11 cellular contexts compared by ENCODE assay signal in the genomic region with DNA sequence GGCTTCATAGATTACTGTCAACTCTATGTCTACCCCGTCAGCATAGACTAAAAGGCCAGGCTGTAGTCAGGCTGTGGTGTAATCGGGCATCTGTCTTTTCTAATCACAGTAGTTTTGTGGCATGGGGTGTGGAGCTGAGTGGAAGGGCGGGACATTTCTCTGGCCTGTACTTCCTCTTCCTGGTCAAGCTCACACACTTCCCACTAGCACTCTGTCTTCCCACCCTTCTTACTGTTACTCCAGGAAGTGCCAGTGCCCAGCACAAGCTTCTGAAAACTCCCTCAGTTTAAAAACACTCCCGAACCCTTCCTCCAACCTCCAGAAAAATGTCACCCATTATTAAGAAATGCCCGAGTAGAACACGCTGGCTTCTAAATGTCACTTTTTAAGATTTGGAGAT.
"Had no signal": no experiment of that assay in that cellular context is flagged by ENCODE, and none has a peak within 500 bp of the region (broad histone marks: within the 10 kb centered on the region; RNA-seq: fewer than 3 reads in every experiment).

No MANE protein-coding gene starts in this region.

- ATAC-seq: activated naive CD8-positive, alpha-beta T cell treated with anti-CD3 and anti-CD28 coated beads, Interleukin-2, amount 50 U/mL, for 24 hours; left ventricle myocardium superior had no signal

- H3K4me3 ChIP-seq: ascending aorta, ovary had no signal

- H3K36me3 ChIP-seq: ascending aorta, ovary had no signal

- H3K4me1 ChIP-seq: ascending aorta had no signal

- H3K4me3 Mint-ChIP-seq: activated naive CD8-positive, alpha-beta T cell treated with anti-CD3 and anti-CD28 coated beads, Interleukin-2, amount 50 U/mL, for 24 hours; neural crest cell; stimulated activated naive CD8-positive, alpha-beta T cell treated with anti-CD3 and anti-CD28 coated beads, Interleukin-15, Interleukin-2, amounts not matched to agents 100 ng/mL and 50 ng/mL, for 24 hours had no signal

- H3K9me3 ChIP-seq: ascending aorta, ovary had no signal

- H3K27ac ChIP-seq: ascending aorta, ovary had no signal

- DNase-seq: activated CD4-positive, alpha-beta T cell treated with anti-CD3 and anti-CD28 coated beads for 4 hours; activated naive CD4-positive, alpha-beta T cell treated with Interleukin-2 at 50 U/mL for 16 hours; activated naive CD8-positive, alpha-beta T cell treated with anti-CD3 and anti-CD28 coated beads, Interleukin-2, amount 50 U/mL, for 24 hours; left ventricle myocardium superior; ovary; stimulated activated CD4-positive, alpha-beta T cell treated with anti-CD3 and anti-CD28 coated beads, Interleukin-4, amount 100 ng/mL, for 1 hour; stimulated activated CD8-positive, alpha-beta memory T cell treated with anti-CD3 and anti-CD28 coated beads, Interleukin-4, amount 100 ng/mL, for 48 hours had no signal

- H3K27ac Mint-ChIP-seq: activated naive CD8-positive, alpha-beta T cell treated with anti-CD3 and anti-CD28 coated beads, Interleukin-2, amount 50 U/mL, for 24 hours; stimulated activated naive CD8-positive, alpha-beta T cell treated with anti-CD3 and anti-CD28 coated beads, Interleukin-15, Interleukin-2, amounts not matched to agents 100 ng/mL and 50 ng/mL, for 24 hours had no signal

- FAIRE-seq: urothelium cell line had no signal

- H3K4me1 Mint-ChIP-seq: activated naive CD8-positive, alpha-beta T cell treated with anti-CD3 and anti-CD28 coated beads, Interleukin-2, amount 50 U/mL, for 24 hours; neural crest cell had no signal

- H3K27me3 ChIP-seq: ascending aorta, ovary had no signal

- H3K9me3 Mint-ChIP-seq: activated naive CD8-positive, alpha-beta T cell treated with anti-CD3 and anti-CD28 coated beads, Interleukin-2, amount 50 U/mL, for 24 hours; neural crest cell had no signal

- H3K27me3 Mint-ChIP-seq: stimulated activated naive CD8-positive, alpha-beta T cell treated with anti-CD3 and anti-CD28 coated beads, Interleukin-15, Interleukin-2, amounts not matched to agents 100 ng/mL and 50 ng/mL, for 24 hours had no signal
